ENCODE assay signal across 1 cellular context in the genomic region with DNA sequence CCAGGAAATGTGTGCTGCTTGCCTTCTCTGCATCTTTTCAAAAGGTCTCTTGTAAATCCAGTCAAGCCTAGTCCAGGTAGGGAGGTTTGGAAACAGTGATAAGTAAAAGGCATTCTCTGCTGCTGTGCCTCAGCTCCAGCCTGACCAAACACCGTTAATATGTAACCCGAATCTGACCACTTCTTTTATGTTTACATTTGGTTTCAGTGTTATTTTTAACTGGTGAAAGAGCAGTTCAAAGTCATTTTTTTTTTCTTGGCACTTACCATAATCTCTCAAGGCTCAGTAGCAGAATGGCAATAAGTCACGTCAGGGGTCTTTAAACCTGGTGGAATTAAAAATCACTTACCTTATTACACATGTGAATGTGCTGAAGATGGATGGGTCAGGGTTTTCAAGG.
TF ChIP-seq lines count a peak whose summit lies in the region.

No MANE protein-coding gene starts in this region.

TF ChIP-seq in GM12878, 131 proteins besides CTCF, POLR2A, EP300 and RAD21 (continued from another document):
- TF ChIP-seq, protein P1, sequence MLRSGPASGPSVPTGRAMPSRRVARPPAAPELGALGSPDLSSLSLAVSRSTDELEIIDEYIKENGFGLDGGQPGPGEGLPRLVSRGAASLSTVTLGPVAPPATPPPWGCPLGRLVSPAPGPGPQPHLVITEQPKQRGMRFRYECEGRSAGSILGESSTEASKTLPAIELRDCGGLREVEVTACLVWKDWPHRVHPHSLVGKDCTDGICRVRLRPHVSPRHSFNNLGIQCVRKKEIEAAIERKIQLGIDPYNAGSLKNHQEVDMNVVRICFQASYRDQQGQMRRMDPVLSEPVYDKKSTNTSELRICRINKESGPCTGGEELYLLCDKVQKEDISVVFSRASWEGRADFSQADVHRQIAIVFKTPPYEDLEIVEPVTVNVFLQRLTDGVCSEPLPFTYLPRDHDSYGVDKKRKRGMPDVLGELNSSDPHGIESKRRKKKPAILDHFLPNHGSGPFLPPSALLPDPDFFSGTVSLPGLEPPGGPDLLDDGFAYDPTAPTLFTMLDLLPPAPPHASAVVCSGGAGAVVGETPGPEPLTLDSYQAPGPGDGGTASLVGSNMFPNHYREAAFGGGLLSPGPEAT (IDR thresholded peaks at IDR 0.05; ENCODE audit: low read depth): peak; percentile 37; the same call in 1 of the 2 replicates
- TF ChIP-seq CBX5 (IDR thresholded peaks at IDR 0.05; ENCODE audit: low read depth) (peak; percentile 50; the same call in 1 of the 2 replicates), FOXM1 (IDR thresholded peaks at IDR 0.05; ENCODE audit: low read depth, low read length) (peak; percentile 82; the same call in 1 of the 2 replicates), CHD4 (IDR thresholded peaks at IDR 0.05) (no peak), RUNX3 (IDR thresholded peaks at IDR 0.05; ENCODE audit: low read length) (peak; percentile 86), MYB (IDR thresholded peaks at IDR 0.05; ENCODE audit: borderline replicate concordance, low read depth, low read length) (no peak), CBX3 (IDR thresholded peaks at IDR 0.05; ENCODE audit: borderline replicate concordance, low read depth) (no peak)
- TF ChIP-seq, protein P2, sequence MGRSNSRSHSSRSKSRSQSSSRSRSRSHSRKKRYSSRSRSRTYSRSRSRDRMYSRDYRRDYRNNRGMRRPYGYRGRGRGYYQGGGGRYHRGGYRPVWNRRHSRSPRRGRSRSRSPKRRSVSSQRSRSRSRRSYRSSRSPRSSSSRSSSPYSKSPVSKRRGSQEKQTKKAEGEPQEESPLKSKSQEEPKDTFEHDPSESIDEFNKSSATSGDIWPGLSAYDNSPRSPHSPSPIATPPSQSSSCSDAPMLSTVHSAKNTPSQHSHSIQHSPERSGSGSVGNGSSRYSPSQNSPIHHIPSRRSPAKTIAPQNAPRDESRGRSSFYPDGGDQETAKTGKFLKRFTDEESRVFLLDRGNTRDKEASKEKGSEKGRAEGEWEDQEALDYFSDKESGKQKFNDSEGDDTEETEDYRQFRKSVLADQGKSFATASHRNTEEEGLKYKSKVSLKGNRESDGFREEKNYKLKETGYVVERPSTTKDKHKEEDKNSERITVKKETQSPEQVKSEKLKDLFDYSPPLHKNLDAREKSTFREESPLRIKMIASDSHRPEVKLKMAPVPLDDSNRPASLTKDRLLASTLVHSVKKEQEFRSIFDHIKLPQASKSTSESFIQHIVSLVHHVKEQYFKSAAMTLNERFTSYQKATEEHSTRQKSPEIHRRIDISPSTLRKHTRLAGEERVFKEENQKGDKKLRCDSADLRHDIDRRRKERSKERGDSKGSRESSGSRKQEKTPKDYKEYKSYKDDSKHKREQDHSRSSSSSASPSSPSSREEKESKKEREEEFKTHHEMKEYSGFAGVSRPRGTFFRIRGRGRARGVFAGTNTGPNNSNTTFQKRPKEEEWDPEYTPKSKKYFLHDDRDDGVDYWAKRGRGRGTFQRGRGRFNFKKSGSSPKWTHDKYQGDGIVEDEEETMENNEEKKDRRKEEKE (IDR thresholded peaks at IDR 0.05): no peak
